ENCODE assay signal across 6 cellular contexts in the genomic region with DNA sequence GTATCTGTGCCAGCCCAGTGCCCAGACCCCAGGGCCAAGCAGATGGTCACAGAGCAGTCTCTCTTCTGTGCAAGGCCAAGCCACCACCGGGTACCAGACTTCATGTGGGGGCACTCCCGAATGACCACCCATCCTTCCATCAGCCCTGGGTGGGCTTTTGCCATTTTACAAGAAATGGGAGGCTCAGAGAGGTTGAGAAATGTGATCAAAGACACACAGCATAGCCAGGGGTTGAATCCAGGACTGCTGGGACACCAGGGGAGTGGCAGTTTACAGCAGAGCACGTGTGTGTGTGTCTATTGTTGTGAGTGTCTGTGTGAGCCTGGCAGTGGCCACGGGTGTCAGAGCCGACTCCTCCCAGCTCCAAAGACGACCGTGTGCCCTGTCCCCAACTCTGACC. TPM values are rescaled to one million over a fixed set of nuclear protein-coding genes. Genes with fewer than 3 reads are reported as not detected.
DNase-seq lines count a peak whose midpoint lies in the region; ATAC-seq, FAIRE-seq and TF ChIP-seq lines count a peak whose summit lies in the region.
"Not testable (repeated sequence)": the region's sequence is repeated elsewhere in the genome, so short reads cannot be mapped to it uniquely, and the experiment has no call there.

No MANE protein-coding gene starts in this region.

- H3K14ac ChIP-seq in H1 (ENCODE audit: insufficient read length) = not testable (repeated sequence)

- not testable (repeated sequence) for H3K9me3 Mint-ChIP-seq in stimulated activated effector memory CD8-positive, alpha-beta T cell treated with anti-CD3 and anti-CD28 coated beads, Interleukin-12 subunit alpha, Interleukin-12 subunit beta, amount 100 ng/mL, for 72 hours

- TF ChIP-seq CTCF in Panc1 (IDR thresholded peaks at IDR 0.05); H1 (IDR thresholded peaks at IDR 0.05; ENCODE audit: control extremely low read depth in 1 of 3, insufficient read depth in 1 of 3, low read depth in 1 of 3, low read length in 3 of 3); neural cell (IDR thresholded peaks at IDR 0.05; ENCODE audit: poor library complexity, severe bottlenecking): not testable (repeated sequence)

- not testable (repeated sequence) for H3K36me3 ChIP-seq in Panc1 (ENCODE audit: control insufficient read depth, insufficient read depth, low read length); H1 (ENCODE audit: control insufficient read depth in 2 of 4, insufficient read depth in 4 of 4, low read length in 3 of 4); neural cell (ENCODE audit: insufficient read depth, low read length)

- H2BK12ac ChIP-seq in H1 (ENCODE audit: low read depth, low read length) = not testable (repeated sequence)

- H4K91ac ChIP-seq in H1 (replicated peaks; ENCODE audit: insufficient read length, low read length) = not testable (repeated sequence)

- intact Hi-C loops in Panc1 (cut with micrococcal nuclease; ENCODE audit: unreplicated experiment) = not testable (repeated sequence)

- POLR2A ChIA-PET in Panc1 (lab: Charles Lee); H1 (lab: Charles Lee; ENCODE audit: partially characterized antibody): not testable (repeated sequence)

- H3K4me3 ChIP-seq in Panc1 (ENCODE audit: low read depth in 2 of 2, low read length in 2 of 2); H1 (ENCODE audit: extremely low read depth in 1 of 4, insufficient read depth in 2 of 4, low read depth in 3 of 4, low read length in 4 of 4); neural cell (ENCODE audit: low read length): not testable (repeated sequence)

- not testable (repeated sequence) for H3K56ac ChIP-seq in H1 (replicated peaks; ENCODE audit: insufficient read length, low read depth, low read length)

- in situ Hi-C loops in Panc1 (cut with HindIII; ENCODE audit: low pct_unique_long_range_greater_than_20kb, low sequenced_read_pairs) = not testable (repeated sequence)

- 85% methylated on average over 7 of the region's 7 CpGs; no CpG with 5 or more reads in 1 of the 2 experiments for WGBS in H1 (ENCODE audit: extremely low coverage in 1 of 2, insufficient coverage in 1 of 2, insufficient read length in 1 of 2, insufficient replicate concordance in 2 of 2, low coverage in 1 of 2, low lambda C conversion rate in 2 of 2, missing lambda C conversion rate in 1 of 2), 2 experiments

- not testable (repeated sequence) for H3K27ac Mint-ChIP-seq in stimulated activated effector memory CD8-positive, alpha-beta T cell treated with anti-CD3 and anti-CD28 coated beads, Interleukin-12 subunit alpha, Interleukin-12 subunit beta, amount 100 ng/mL, for 72 hours

- DNase-seq in Panc1 (ENCODE audit: low read depth, low spot score); H1 (ENCODE audit: low read depth in 1 of 2, low spot score in 2 of 2); stimulated activated effector memory CD8-positive, alpha-beta T cell treated with anti-CD3 and anti-CD28 coated beads, Interleukin-12 subunit alpha, Interleukin-12 subunit beta, amount 100 ng/mL, for 72 hours (ENCODE audit: low spot score in 2 of 2); urothelium cell line (ENCODE audit: low spot score): not testable (repeated sequence)
- DNase-seq in islet precursor cell = peak; percentile 43

- not testable (repeated sequence) for H3K36me3 Mint-ChIP-seq in stimulated activated effector memory CD8-positive, alpha-beta T cell treated with anti-CD3 and anti-CD28 coated beads, Interleukin-12 subunit alpha, Interleukin-12 subunit beta, amount 100 ng/mL, for 72 hours

- 0 out of 2 replicates have a peak overlapping the region, but pooled peaks have one; percentile 24 for H2AK5ac ChIP-seq in H1 (ENCODE audit: low read depth, low read length)

- H2BK120ac ChIP-seq in H1 (replicated peaks; ENCODE audit: low read depth, low read length) = not testable (repeated sequence)

- H3K9me3 ChIP-seq in Panc1 (ENCODE audit: control insufficient read depth, insufficient read depth, low read depth, low read length); H1 (ENCODE audit: insufficient read depth in 2 of 2, low read depth in 1 of 2, low read length in 1 of 2); neural cell (ENCODE audit: low read length): not testable (repeated sequence)

- H2BK5ac ChIP-seq in H1 (ENCODE audit: low read depth, low read length) = peak overlapping the region; percentile 44

- BruUV-seq in Panc1 (replicated peaks; lab: Mats Ljungman, UMichigan) = not testable (repeated sequence)

- not testable (repeated sequence) for TF ChIP-seq POLR2A in H1 (IDR thresholded peaks at IDR 0.05; ENCODE audit: control extremely low read depth in 1 of 2, low read depth in 2 of 2, low read length in 2 of 2)

- H3K4ac ChIP-seq in H1 (replicated peaks; ENCODE audit: insufficient read length, low read depth, low read length) = not testable (repeated sequence)

- not testable (repeated sequence) for H3K79me2 ChIP-seq in H1 (ENCODE audit: control insufficient read depth in 1 of 2, insufficient read depth in 2 of 2, low read length in 2 of 2); neural cell (replicated peaks; ENCODE audit: insufficient read depth, low read length)

- H3K27ac ChIP-seq in Panc1 (ENCODE audit: low read length); H1 (ENCODE audit: low read depth, low read length): not testable (repeated sequence)
- H3K27ac ChIP-seq in neural cell (ENCODE audit: low read length) = peak overlapping the region; percentile 81

- not testable (repeated sequence) for TF ChIP-seq RAD21 in H1 (IDR thresholded peaks at IDR 0.05 in 1 of 2, conservative IDR thresholded peaks at IDR 0.05 in 1 of 2; ENCODE audit: low read depth in 2 of 2, low read length in 2 of 2); neural cell (conservative IDR thresholded peaks at IDR 0.05)

- not testable (repeated sequence) for H3K4me2 ChIP-seq in H1 (ENCODE audit: insufficient read depth in 1 of 2, low read depth in 2 of 2, low read length in 2 of 2); neural cell (ENCODE audit: low read length)

- H3K4me3 Mint-ChIP-seq in stimulated activated effector memory CD8-positive, alpha-beta T cell treated with anti-CD3 and anti-CD28 coated beads, Interleukin-12 subunit alpha, Interleukin-12 subunit beta, amount 100 ng/mL, for 72 hours = not testable (repeated sequence)

- not testable (repeated sequence) for H3K4me1 Mint-ChIP-seq in stimulated activated effector memory CD8-positive, alpha-beta T cell treated with anti-CD3 and anti-CD28 coated beads, Interleukin-12 subunit alpha, Interleukin-12 subunit beta, amount 100 ng/mL, for 72 hours

- H3K27me3 ChIP-seq in Panc1 (ENCODE audit: control insufficient read depth, insufficient read depth, low read length); H1 (replicated peaks in 1 of 4; ENCODE audit: control insufficient read depth in 3 of 4, extremely low read depth in 1 of 4, insufficient read depth in 3 of 4, low read length in 3 of 4); neural cell (ENCODE audit: insufficient read depth, low read depth, low read length): not testable (repeated sequence)

- peak; percentile 40; the same call in 1 of the 2 replicates for ATAC-seq in Panc1
- ATAC-seq in stimulated activated effector memory CD8-positive, alpha-beta T cell treated with anti-CD3 and anti-CD28 coated beads, Interleukin-12 subunit alpha, Interleukin-12 subunit beta, amount 100 ng/mL, for 72 hours = peak; percentile 26

- 0 out of 2 replicates have a peak overlapping the region, but pooled peaks have one; percentile 95 for H2BK15ac ChIP-seq in H1 (ENCODE audit: low read length)

- H4K8ac ChIP-seq in H1 (ENCODE audit: extremely low read depth, insufficient read depth, low read length) = not testable (repeated sequence)

- H3K9me2 ChIP-seq in neural cell (ENCODE audit: insufficient read depth, low read length) = not testable (repeated sequence)

- H3K79me1 ChIP-seq in H1 (ENCODE audit: low read depth, low read length) = not testable (repeated sequence)

- CTCF ChIA-PET in Panc1 (lab: Charles Lee) = not testable (repeated sequence)
- CTCF ChIA-PET in H1 (lab: Charles Lee; ENCODE audit: partially characterized antibody) = interaction anchor here (1.2 kb wide), 1 partner anchor 25 kb away, joined by 3 read pairs; no protein-coding TSS in a partner anchor

- not testable (repeated sequence) for H2AFZ ChIP-seq in H1 (ENCODE audit: low read length); neural cell (ENCODE audit: low read depth, low read length)

- not testable (repeated sequence) for FAIRE-seq in H1 (lab: Jason Lieb, UNC)
- peak; percentile 59 for FAIRE-seq in urothelium cell line (lab: Jason Lieb, UNC)

- H3K23me2 ChIP-seq in H1 (ENCODE audit: low read depth, low read length) = not testable (repeated sequence)

- not testable (repeated sequence) for TF ChIP-seq EP300 in H1 (IDR thresholded peaks at IDR 0.05; ENCODE audit: borderline replicate concordance in 1 of 2, low read depth in 2 of 2, low read length in 2 of 2); neural cell (conservative IDR thresholded peaks at IDR 0.05; ENCODE audit: poor library complexity, severe bottlenecking)

- not testable (repeated sequence) for H4K20me1 ChIP-seq in H1 (replicated peaks in 1 of 2; ENCODE audit: control insufficient read depth in 1 of 2, insufficient read depth in 2 of 2, low read length in 2 of 2); neural cell (ENCODE audit: insufficient read depth)

- H3K9ac ChIP-seq in H1 (replicated peaks in 1 of 4; ENCODE audit: extremely low read depth in 1 of 4, low read depth in 3 of 4, low read length in 3 of 4) = not testable (repeated sequence)
- peak overlapping the region; percentile 58 for H3K9ac ChIP-seq in neural cell (ENCODE audit: low read length)

- not testable (repeated sequence) for H3K18ac ChIP-seq in H1 (ENCODE audit: extremely low read depth, low read length)

- not testable (repeated sequence) for H3K4me1 ChIP-seq in Panc1 (ENCODE audit: control insufficient read depth, insufficient read depth, low read length); H1 (replicated peaks in 1 of 4; ENCODE audit: control insufficient read depth in 3 of 4, insufficient read depth in 4 of 4, low read length in 3 of 4)

- H4K5ac ChIP-seq in H1 (ENCODE audit: insufficient read length, low read depth, low read length) = not testable (repeated sequence)

- H3F3A ChIP-seq in neural cell (ENCODE audit: insufficient read depth, low read length, poor library complexity, severe bottlenecking) = not testable (repeated sequence)

- not testable (repeated sequence) for H3K23ac ChIP-seq in H1 (ENCODE audit: insufficient read length)

- not testable (repeated sequence) for H2BK20ac ChIP-seq in H1 (ENCODE audit: low read length)

RNA-seq across cellular contexts. Expression of a gene that starts 17.4 kb away (rescaled TPM):
- total RNA-seq in Panc1 (2021; ENCODE audit: unreplicated experiment) = 38.9 TPM
- 83.6 TPM for polyA plus RNA-seq in Panc1 (2012; ENCODE audit: insufficient read length)
- 6.9 and 8.5 TPM in 2 replicates for total RNA-seq in H1 (2021; fragmentation: NEBNext Ultra II Directional; extraction: Animal tissue kit (Norgen Biotek cat#: 25700))
- polyA plus RNA-seq in H1 (2011; rRNA removed) (15.1 and 20.2 TPM in 2 replicates), neural cell (32.4 and 37.1 TPM in 2 replicates)
- polyA plus RNA-seq in H1 (2011; cell fraction: cytosol; rRNA removed) = 9.7 TPM
- 24.3 TPM for polyA plus RNA-seq in H1 (2011; cell fraction: nucleus; rRNA removed)
- 6.1 to 13.9 TPM (median 11.1 TPM) in 4 replicates for polyA plus RNA-seq in H1 (2012, experiment 1 of 2)
- 7.8 TPM for polyA plus RNA-seq in H1 (2012, experiment 2 of 2)
- 8.0 TPM for polyA plus RNA-seq in H1 (2013, experiment 1 of 2)
- 8.1 TPM for polyA plus RNA-seq in H1 (2013, experiment 2 of 2)
- polyA minus RNA-seq in H1 (2011; rRNA and poly(A)+ RNA removed) = 13.6 and 20.2 TPM in 2 replicates
- polyA minus RNA-seq in H1 (2011; cell fraction: cytosol; rRNA and poly(A)+ RNA removed) = 5.2 TPM
- 8.6 TPM for polyA minus RNA-seq in H1 (2011; cell fraction: nucleus; rRNA and poly(A)+ RNA removed)
- polyA minus RNA-seq in neural cell = 36.6 and 45.8 TPM in 2 replicates
